Comparison of ENCODE assay signal across 8 cellular contexts in genomic region chr3:71065764-71066013, GRCh38.
DNase-seq lines count a peak whose midpoint lies in the region; ATAC-seq and TF ChIP-seq lines count a peak whose summit lies in the region.

No MANE protein-coding gene starts in this region.

- H3K27ac Mint-ChIP-seq in neural crest cell (ENCODE audit: unreplicated experiment): no peak overlapping the region
- H3K27ac Mint-ChIP-seq in effector memory CD8-positive, alpha-beta T cell: no peak overlapping the region

- ATAC-seq in HG03439 (IDR thresholded peaks at IDR 0.05; ENCODE audit: unreplicated experiment): no peak
- ATAC-seq in effector memory CD8-positive, alpha-beta T cell (replicated peaks): no peak

- no peaks in the 10 kb centered on the region for H3K36me3 Mint-ChIP-seq in neural crest cell (ENCODE audit: low read depth)
- H3K36me3 Mint-ChIP-seq in effector memory CD8-positive, alpha-beta T cell (ENCODE audit: insufficient read depth): peaks cover 14% of the 10 kb centered on the region

- H3K4me3 Mint-ChIP-seq in neural crest cell: peak overlapping the region; percentile 92
- H3K4me3 Mint-ChIP-seq in effector memory CD8-positive, alpha-beta T cell: no peak overlapping the region

- TF ChIP-seq CTCF in BE2C (IDR thresholded peaks at IDR 0.05; ENCODE audit: low read depth, low read length) (no peak), neural crest cell (conservative IDR thresholded peaks at IDR 0.05) (no peak)

- H3K9me3 Mint-ChIP-seq in neural crest cell: no peaks in the 10 kb centered on the region
- H3K9me3 Mint-ChIP-seq in effector memory CD8-positive, alpha-beta T cell: no peaks in the 10 kb centered on the region

- H3K9me3 ChIP-seq in BE2C (no peaks in the 10 kb centered on the region), MG63 (no peaks in the 10 kb centered on the region)
- H3K9me3 ChIP-seq in effector memory CD4-positive, alpha-beta T cell (ENCODE audit: control insufficient read depth, low read length): no peaks in the 10 kb centered on the region

- DNase-seq in BE2C (no peak), MG63 (no peak), neural crest cell (ENCODE audit: low read depth, low spot score) (no peak), NCI-H1694 treated with DMSO at 0.1 percent for 48 hours (lab: John Stamatoyannopoulos, UW) (no peak), globus pallidus (ENCODE audit: low spot score) (no peak)
- DNase-seq in effector memory CD4-positive, alpha-beta T cell: no peak
- no peak for DNase-seq in effector memory CD8-positive, alpha-beta T cell

- H3K27me3 ChIP-seq in BE2C (no peaks in the 10 kb centered on the region), MG63 (no peaks in the 10 kb centered on the region)
- H3K27me3 ChIP-seq in effector memory CD4-positive, alpha-beta T cell (replicated peaks; ENCODE audit: control insufficient read depth, insufficient read depth, low read length, poor library complexity, severe bottlenecking): no peaks in the 10 kb centered on the region

- peaks cover 31% of the 10 kb centered on the region for H3K4me1 Mint-ChIP-seq in neural crest cell
- peaks cover 29 to 57% of the 10 kb centered on the region in 2 donors for H3K4me1 Mint-ChIP-seq in effector memory CD8-positive, alpha-beta T cell (ENCODE audit: low read depth in 2 of 2)

- H3K36me3 ChIP-seq in BE2C (no peaks in the 10 kb centered on the region; the same call in 1 of the 2 replicates), MG63 (no peaks in the 10 kb centered on the region)
- H3K36me3 ChIP-seq in effector memory CD4-positive, alpha-beta T cell (ENCODE audit: control insufficient read depth, insufficient read depth, low read length): no peaks in the 10 kb centered on the region

- H3K4me1 ChIP-seq in BE2C: peaks cover 20% of the 10 kb centered on the region
- peaks cover 49% of the 10 kb centered on the region for H3K4me1 ChIP-seq in effector memory CD4-positive, alpha-beta T cell (ENCODE audit: control insufficient read depth, insufficient read depth, low read length, poor library complexity, severe bottlenecking)

- peaks cover 42% of the 10 kb centered on the region for H3K27me3 Mint-ChIP-seq in neural crest cell (ENCODE audit: low read depth)
- no peaks in the 10 kb centered on the region for H3K27me3 Mint-ChIP-seq in effector memory CD8-positive, alpha-beta T cell

- H3K4me3 ChIP-seq in BE2C (ENCODE audit: low read depth, low read length) (peak overlapping the region; percentile 86), MG63 (peak overlapping the region; percentile 48)
- H3K4me3 ChIP-seq in effector memory CD4-positive, alpha-beta T cell (ENCODE audit: insufficient read depth, low read depth, low read length, poor library complexity, severe bottlenecking): peak overlapping the region; percentile 75

- H3K27ac ChIP-seq in effector memory CD4-positive, alpha-beta T cell (ENCODE audit: insufficient read depth, low read length, poor library complexity, severe bottlenecking): peak overlapping the region; percentile 98
